Comparison of ENCODE assay signal across 2 cellular contexts in genomic region chr20:22615425-22615824, GRCh38.
A peak's percentile ranks its signal among the peaks of the same experiment; 100 is the strongest.
TF ChIP-seq lines count a peak whose summit lies in the region.

No MANE protein-coding gene starts in this region.

TF ChIP-seq in HEK293, 187 proteins besides CTCF, POLR2A, EP300 and RAD21:
- TF ChIP-seq TSHZ1 (tag by site-specific recombination; IDR thresholded peaks at IDR 0.05; ENCODE audit: borderline replicate concordance): no peak
- 0 out of 2 replicates have a peak, but pooled peaks have one; percentile 20 for TF ChIP-seq ZNF121 (tag by site-specific recombination; IDR thresholded peaks at IDR 0.05)

TF ChIP-seq in H1, 55 proteins besides CTCF, POLR2A, EP300 and RAD21:
- no peak for TF ChIP-seq ZNF274 (IDR thresholded peaks at IDR 0.05; ENCODE audit: borderline replicate concordance, extremely low read depth, low read length)
- no peak for TF ChIP-seq TCF12 (IDR thresholded peaks at IDR 0.05; ENCODE audit: low read depth, low read length)
- TF ChIP-seq YY1 (IDR thresholded peaks at IDR 0.05; ENCODE audit: low read depth, low read length): no peak
- no peak for TF ChIP-seq E2F6 (IDR thresholded peaks at IDR 0.05)
- TF ChIP-seq SIRT6 (IDR thresholded peaks at IDR 0.05; ENCODE audit: low read length): no peak
